In genomic region chr7:106285051-106285800, GRCh38 we compare ENCODE assay signal across 1 cellular context.
TF ChIP-seq lines count a peak whose summit lies in the region.

No MANE protein-coding gene starts in this region.

TF ChIP-seq in HepG2, 621 proteins besides CTCF, POLR2A, EP300 and RAD21 (continued from another document and continues in another):
- TF ChIP-seq ZHX2 (IDR thresholded peaks at IDR 0.05; ENCODE audit: low read depth) (no peak), ZHX2 (CRISPR knock-in tag; IDR thresholded peaks at IDR 0.05; ENCODE audit: borderline replicate concordance) (no peak), ZMAT3 (CRISPR knock-in tag; conservative IDR thresholded peaks at IDR 0.05) (no peak; the same call in none of the 2 replicates), ZNF570 (CRISPR knock-in tag; IDR thresholded peaks at IDR 0.05; ENCODE audit: borderline replicate concordance) (no peak), ZNF747 (CRISPR knock-in tag; IDR thresholded peaks at IDR 0.05; ENCODE audit: borderline replicate concordance) (peak; percentile 91; the same call in 1 of the 2 replicates), TAF15 (IDR thresholded peaks at IDR 0.05; ENCODE audit: low read depth, low read length, poor library complexity, severe bottlenecking) (no peak), HNRNPH1 (optimal IDR thresholded peaks at IDR 0.05; ENCODE audit: low read depth, low read length) (no peak), SMAD1 (CRISPR knock-in tag; IDR thresholded peaks at IDR 0.05; ENCODE audit: borderline replicate concordance, low read depth) (peak; percentile 21; the same call in 1 of the 2 replicates), PHF5A (CRISPR knock-in tag; IDR thresholded peaks at IDR 0.05; ENCODE audit: low read depth, unreplicated experiment) (no peak), ZNF773 (CRISPR knock-in tag; IDR thresholded peaks at IDR 0.05; ENCODE audit: borderline replicate concordance) (no peak), ZNF543 (CRISPR knock-in tag; IDR thresholded peaks at IDR 0.05) (peak; percentile 86), ZNF383 (CRISPR knock-in tag; IDR thresholded peaks at IDR 0.05; ENCODE audit: borderline replicate concordance) (no peak), MBD4 (IDR thresholded peaks at IDR 0.05; ENCODE audit: borderline replicate concordance, low read length) (no peak), MLLT10 (CRISPR knock-in tag; IDR thresholded peaks at IDR 0.05) (no peak), GRHL1 (CRISPR knock-in tag; conservative IDR thresholded peaks at IDR 0.05) (no peak), ERF (CRISPR knock-in tag; IDR thresholded peaks at IDR 0.05) (peak; percentile 88; the same call in 1 of the 2 replicates), GPN1 (CRISPR knock-in tag; IDR thresholded peaks at IDR 0.05; ENCODE audit: borderline replicate concordance) (no peak), XRCC5 (optimal IDR thresholded peaks at IDR 0.05; ENCODE audit: low read length) (peak; percentile 39), ZNF639 (CRISPR knock-in tag; conservative IDR thresholded peaks at IDR 0.05) (peak; percentile 78), TGIF2 (CRISPR knock-in tag; IDR thresholded peaks at IDR 0.05) (peak; percentile 33; the same call in 1 of the 2 replicates), ZNF800 (CRISPR knock-in tag; IDR thresholded peaks at IDR 0.05) (no peak), ADNP (CRISPR knock-in tag; IDR thresholded peaks at IDR 0.05) (no peak), ZNF333 (CRISPR knock-in tag; IDR thresholded peaks at IDR 0.05; ENCODE audit: borderline replicate concordance) (no peak), FOXC1 (CRISPR knock-in tag; IDR thresholded peaks at IDR 0.05; ENCODE audit: borderline replicate concordance) (peak; percentile 85), HNRNPLL (IDR thresholded peaks at IDR 0.05; ENCODE audit: low read depth, low read length, poor library complexity, severe bottlenecking) (peak; percentile 77), ZNF768 (CRISPR knock-in tag; IDR thresholded peaks at IDR 0.05) (no peak; the same call in 1 of the 2 replicates), PAX8 (CRISPR knock-in tag; IDR thresholded peaks at IDR 0.05; ENCODE audit: borderline replicate concordance) (no peak), ZNF878 (CRISPR knock-in tag; IDR thresholded peaks at IDR 0.05) (peak; percentile 89; the same call in 1 of the 2 replicates), RAD51 (IDR thresholded peaks at IDR 0.05; ENCODE audit: borderline replicate concordance) (no peak), ZNF256 (CRISPR knock-in tag; conservative IDR thresholded peaks at IDR 0.05) (no peak), MTF2 (CRISPR knock-in tag; IDR thresholded peaks at IDR 0.05; ENCODE audit: borderline replicate concordance) (peak; percentile 76; the same call in 1 of the 2 replicates), ZZZ3 (CRISPR knock-in tag; IDR thresholded peaks at IDR 0.05; ENCODE audit: borderline replicate concordance) (no peak)
- TF ChIP-seq, protein P1, sequence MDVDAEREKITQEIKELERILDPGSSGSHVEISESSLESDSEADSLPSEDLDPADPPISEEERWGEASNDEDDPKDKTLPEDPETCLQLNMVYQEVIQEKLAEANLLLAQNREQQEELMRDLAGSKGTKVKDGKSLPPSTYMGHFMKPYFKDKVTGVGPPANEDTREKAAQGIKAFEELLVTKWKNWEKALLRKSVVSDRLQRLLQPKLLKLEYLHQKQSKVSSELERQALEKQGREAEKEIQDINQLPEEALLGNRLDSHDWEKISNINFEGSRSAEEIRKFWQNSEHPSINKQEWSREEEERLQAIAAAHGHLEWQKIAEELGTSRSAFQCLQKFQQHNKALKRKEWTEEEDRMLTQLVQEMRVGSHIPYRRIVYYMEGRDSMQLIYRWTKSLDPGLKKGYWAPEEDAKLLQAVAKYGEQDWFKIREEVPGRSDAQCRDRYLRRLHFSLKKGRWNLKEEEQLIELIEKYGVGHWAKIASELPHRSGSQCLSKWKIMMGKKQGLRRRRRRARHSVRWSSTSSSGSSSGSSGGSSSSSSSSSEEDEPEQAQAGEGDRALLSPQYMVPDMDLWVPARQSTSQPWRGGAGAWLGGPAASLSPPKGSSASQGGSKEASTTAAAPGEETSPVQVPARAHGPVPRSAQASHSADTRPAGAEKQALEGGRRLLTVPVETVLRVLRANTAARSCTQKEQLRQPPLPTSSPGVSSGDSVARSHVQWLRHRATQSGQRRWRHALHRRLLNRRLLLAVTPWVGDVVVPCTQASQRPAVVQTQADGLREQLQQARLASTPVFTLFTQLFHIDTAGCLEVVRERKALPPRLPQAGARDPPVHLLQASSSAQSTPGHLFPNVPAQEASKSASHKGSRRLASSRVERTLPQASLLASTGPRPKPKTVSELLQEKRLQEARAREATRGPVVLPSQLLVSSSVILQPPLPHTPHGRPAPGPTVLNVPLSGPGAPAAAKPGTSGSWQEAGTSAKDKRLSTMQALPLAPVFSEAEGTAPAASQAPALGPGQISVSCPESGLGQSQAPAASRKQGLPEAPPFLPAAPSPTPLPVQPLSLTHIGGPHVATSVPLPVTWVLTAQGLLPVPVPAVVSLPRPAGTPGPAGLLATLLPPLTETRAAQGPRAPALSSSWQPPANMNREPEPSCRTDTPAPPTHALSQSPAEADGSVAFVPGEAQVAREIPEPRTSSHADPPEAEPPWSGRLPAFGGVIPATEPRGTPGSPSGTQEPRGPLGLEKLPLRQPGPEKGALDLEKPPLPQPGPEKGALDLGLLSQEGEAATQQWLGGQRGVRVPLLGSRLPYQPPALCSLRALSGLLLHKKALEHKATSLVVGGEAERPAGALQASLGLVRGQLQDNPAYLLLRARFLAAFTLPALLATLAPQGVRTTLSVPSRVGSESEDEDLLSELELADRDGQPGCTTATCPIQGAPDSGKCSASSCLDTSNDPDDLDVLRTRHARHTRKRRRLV (CRISPR knock-in tag; IDR thresholded peaks at IDR 0.05) = peak; percentile 58; the same call in 1 of the 2 replicates
- TF ChIP-seq, protein P2, sequence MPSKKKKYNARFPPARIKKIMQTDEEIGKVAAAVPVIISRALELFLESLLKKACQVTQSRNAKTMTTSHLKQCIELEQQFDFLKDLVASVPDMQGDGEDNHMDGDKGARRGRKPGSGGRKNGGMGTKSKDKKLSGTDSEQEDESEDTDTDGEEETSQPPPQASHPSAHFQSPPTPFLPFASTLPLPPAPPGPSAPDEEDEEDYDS (CRISPR knock-in tag; IDR thresholded peaks at IDR 0.05) = no peak; the same call in none of the 2 replicates
